Comparison of ENCODE assay signal across 1 cellular context in genomic region chr5:176537608-176538504, GRCh38.
TF ChIP-seq lines count a peak whose summit lies in the region.

No MANE protein-coding gene starts in this region.

TF ChIP-seq in K562, 482 proteins besides CTCF, POLR2A, EP300 and RAD21 (continued from another document and continues in another):
- TF ChIP-seq HOMEZ (CRISPR knock-in tag; IDR thresholded peaks at IDR 0.05) (0 out of 2 replicates have a peak, but pooled peaks have one; percentile 16), SP1 (CRISPR knock-in tag; IDR thresholded peaks at IDR 0.05) (peak; percentile 80), ZNF347 (CRISPR knock-in tag; IDR thresholded peaks at IDR 0.05; ENCODE audit: low read depth) (no peak), JUND (IDR thresholded peaks at IDR 0.05; ENCODE audit: borderline replicate concordance, low read depth, low read length) (peak; percentile 98), JUND (tag; IDR thresholded peaks at IDR 0.05; ENCODE audit: borderline replicate concordance, low read depth, low read length) (peak; percentile 98), IRF9 (tag; IDR thresholded peaks at IDR 0.05) (no peak), PREB (CRISPR knock-in tag; IDR thresholded peaks at IDR 0.05) (0 out of 2 replicates have a peak, but pooled peaks have one; percentile 87), E4F1 (CRISPR knock-in tag; IDR thresholded peaks at IDR 0.05; ENCODE audit: borderline replicate concordance) (no peak), THAP12 (CRISPR knock-in tag; IDR thresholded peaks at IDR 0.05) (0 out of 2 replicates have a peak, but pooled peaks have one; percentile 48), NCOA1 (IDR thresholded peaks at IDR 0.05; ENCODE audit: low read depth) (peak; percentile 95), SMARCE1 (IDR thresholded peaks at IDR 0.05) (peak; percentile 57; the same call in 1 of the 2 replicates), CEBPB (tag; IDR thresholded peaks at IDR 0.05) (peak; percentile 94), ATF7 (IDR thresholded peaks at IDR 0.05) (peak; percentile 100), RB1 (IDR thresholded peaks at IDR 0.05; ENCODE audit: low read depth) (peak; percentile 32; the same call in 1 of the 2 replicates), POLR2AphosphoS2 (IDR thresholded peaks at IDR 0.05; ENCODE audit: low read length) (no peak), ZFPM2 (CRISPR knock-in tag; IDR thresholded peaks at IDR 0.05) (no peak), AFF4 (CRISPR knock-in tag; IDR thresholded peaks at IDR 0.05) (0 out of 2 replicates have a peak, but pooled peaks have one; percentile 88), CREB3L1 (IDR thresholded peaks at IDR 0.05; ENCODE audit: borderline replicate concordance, low read depth) (peak; percentile 28; the same call in 1 of the 2 replicates), FOSL1 (tag; conservative IDR thresholded peaks at IDR 0.05) (peak; percentile 79), ZSCAN32 (CRISPR knock-in tag; IDR thresholded peaks at IDR 0.05) (0 out of 2 replicates have a peak, but pooled peaks have one; percentile 44), MTF1 (CRISPR knock-in tag; IDR thresholded peaks at IDR 0.05; ENCODE audit: borderline replicate concordance) (no peak), OTX1 (CRISPR knock-in tag; IDR thresholded peaks at IDR 0.05) (peak; percentile 23; the same call in 1 of the 2 replicates), ETS1 (conservative IDR thresholded peaks at IDR 0.05; ENCODE audit: control insufficient read depth, low read depth, low read length) (0 out of 2 replicates have a peak, but pooled peaks have one; percentile 11), ILF3 (IDR thresholded peaks at IDR 0.05; ENCODE audit: borderline replicate concordance) (no peak), ZNF512 (tag; IDR thresholded peaks at IDR 0.05) (no peak), PHB (CRISPR knock-in tag; IDR thresholded peaks at IDR 0.05) (no peak), ZNF740 (CRISPR knock-in tag; IDR thresholded peaks at IDR 0.05) (0 out of 2 replicates have a peak, but pooled peaks have one; percentile 36), ZNF740 (tag; IDR thresholded peaks at IDR 0.05) (no peak), RBFOX2 (IDR thresholded peaks at IDR 0.05; ENCODE audit: low read depth, low read length) (peak; percentile 66), NR3C1 (CRISPR knock-in tag; IDR thresholded peaks at IDR 0.05) (no peak), KLF16 (IDR thresholded peaks at IDR 0.05) (no peak), ZNF12 (CRISPR knock-in tag; IDR thresholded peaks at IDR 0.05) (peak; percentile 86; the same call in 1 of the 2 replicates), PRDM10 (IDR thresholded peaks at IDR 0.05; ENCODE audit: partially characterized antibody) (peak; percentile 87), SMAD4 (CRISPR knock-in tag; conservative IDR thresholded peaks at IDR 0.05) (no peak; the same call in none of the 2 replicates), PHF8 (IDR thresholded peaks at IDR 0.05; ENCODE audit: borderline replicate concordance, low read length) (peak; percentile 64; the same call in 1 of the 2 replicates)
